7 cellular contexts compared by ENCODE assay signal in genomic region chr1:32869844-32870614, GRCh38. TPM values are rescaled to one million over a fixed set of nuclear protein-coding genes. Genes with fewer than 3 reads are reported as not detected.
DNase-seq lines count a peak whose midpoint lies in the region; ATAC-seq and TF ChIP-seq lines count a peak whose summit lies in the region.
"Had no signal": no experiment of that assay in that cellular context is flagged by ENCODE, and none has a peak within 500 bp of the region (broad histone marks: within the 10 kb centered on the region; RNA-seq: fewer than 3 reads in every experiment).

No MANE protein-coding gene starts in this region.

- H3K27ac ChIP-seq in liver (ENCODE audit: low read depth in 1 of 2, low read length in 2 of 2), result no peak overlapping the region

- no peaks in the 10 kb centered on the region for H3K9me3 Mint-ChIP-seq in WTC11

- no peaks in the 10 kb centered on the region for H3K9me3 ChIP-seq in liver (ENCODE audit: control insufficient read depth in 4 of 4, low read length in 3 of 4)

- CTCF ChIA-PET in AG04449 (lab: Yijun Ruan, JAX), result interaction anchor here (0.5 to 7.8 kb wide), 7 partner anchors 9 to 470 kb away, joined by 3 to 179 read pairs (median 25); partner anchors contain the start of gene HPCA
- CTCF ChIA-PET in WTC11 (lab: Charles Lee), result interaction anchor here (1.8 to 4.6 kb wide), 4 partner anchors 16 to 158 kb away, joined by 6 to 45 read pairs (median 21); partner anchors contain the start of gene HPCA

- H3K27ac Mint-ChIP-seq in WTC11, result no peak overlapping the region

- peaks cover 39% of the 10 kb centered on the region for H3K27me3 Mint-ChIP-seq in WTC11 (ENCODE audit: low read depth)

- H3K4me3 ChIP-seq in AG04449 (ENCODE audit: low read depth, low read length) (peak overlapping the region; percentile 54), liver (ENCODE audit: low read depth in 1 of 3, low read length in 3 of 3) (peak overlapping the region; percentile 44 to 63 (median 55))

- H3K36me3 Mint-ChIP-seq in WTC11, result no peaks in the 10 kb centered on the region

- no peak for TF ChIP-seq CTCF in AG04449 (IDR thresholded peaks at IDR 0.05; ENCODE audit: insufficient read depth, low read length, missing control alignments)
- TF ChIP-seq CTCF in WTC11 (IDR thresholded peaks at IDR 0.05), result no peak
- no peak for TF ChIP-seq CTCF in liver (IDR thresholded peaks at IDR 0.05; ENCODE audit: low read depth, low read length, missing input control)

- peak overlapping the region; percentile 76 for H3K4me3 Mint-ChIP-seq in WTC11

- no peaks in the 10 kb centered on the region for H3K36me3 ChIP-seq in liver (ENCODE audit: control insufficient read depth in 4 of 4, insufficient read depth in 3 of 4, low read depth in 1 of 4, low read length in 3 of 4)

- peak overlapping the region in 1 of 2 donors; percentile 63 for H3K9ac ChIP-seq in liver (ENCODE audit: low read depth in 1 of 2, low read length in 2 of 2)

- DNase-seq in AG04449 (ENCODE audit: low read depth, low spot score) (no peak), WTC11 (ENCODE audit: low spot score) (no peak), dedifferentiated amniotic fluid mesenchymal stem cell (ENCODE audit: extremely low spot score) (no peak), LoVo (ENCODE audit: low spot score) (no peak)
- DNase-seq in stimulated activated CD4-positive, alpha-beta T cell treated with anti-CD3 and anti-CD28 coated beads, Interleukin-2, amount 100 ng/mL, for 24 hours, result no peak
- DNase-seq: SIG-M5 had no signal

- no peaks in the 10 kb centered on the region for H3K27me3 ChIP-seq in liver (ENCODE audit: control insufficient read depth in 4 of 4, insufficient read depth in 4 of 4, low read length in 3 of 4)

- peak; percentile 3; the same call in 1 of the 2 replicates for ATAC-seq in WTC11

- POLR2A ChIA-PET in AG04449 (lab: Yijun Ruan, JAX), result no interaction called here
- POLR2A ChIA-PET in WTC11 (lab: Charles Lee), result no interaction called here

- H3K4me1 Mint-ChIP-seq in WTC11, result peaks cover 24% of the 10 kb centered on the region

- TF ChIP-seq RAD21 in liver (IDR thresholded peaks at IDR 0.05), result no peak

- peaks cover 2 to 32% (median 25%) of the 10 kb centered on the region in 4 donors for H3K4me1 ChIP-seq in liver (ENCODE audit: control insufficient read depth in 4 of 4, insufficient read depth in 4 of 4, low read length in 3 of 4)

- WGBS in liver, result 42% methylated on average over 17 of the region's 17 CpGs

TF ChIP-seq in WTC11, 78 proteins besides CTCF, POLR2A, EP300 and RAD21:
- TF ChIP-seq ATF3 (CRISPR knock-in tag; conservative IDR thresholded peaks at IDR 0.05), result no peak
- TF ChIP-seq TCF7 (CRISPR knock-in tag; IDR thresholded peaks at IDR 0.05; ENCODE audit: low read depth), result no peak
- TF ChIP-seq NFE2L1 (CRISPR knock-in tag; IDR thresholded peaks at IDR 0.05), result no peak
- TF ChIP-seq AFF4 (CRISPR knock-in tag; IDR thresholded peaks at IDR 0.05; ENCODE audit: borderline replicate concordance), result no peak
- peak; percentile 60; the same call in 1 of the 2 replicates for TF ChIP-seq ZNF423 (CRISPR knock-in tag; IDR thresholded peaks at IDR 0.05)

TF ChIP-seq in liver, 16 proteins besides CTCF, POLR2A, EP300 and RAD21:
- no peak for TF ChIP-seq EGR1 (IDR thresholded peaks at IDR 0.05; ENCODE audit: low read depth in 2 of 2)
- TF ChIP-seq FOXA2 (IDR thresholded peaks at IDR 0.05), result no peak
- TF ChIP-seq JUND (IDR thresholded peaks at IDR 0.05), result no peak
- no peak for TF ChIP-seq MAX (IDR thresholded peaks at IDR 0.05)
- TF ChIP-seq YY1 (IDR thresholded peaks at IDR 0.05), result no peak
- no peak for TF ChIP-seq HNF4A (conservative IDR thresholded peaks at IDR 0.05)
- TF ChIP-seq SP1 (IDR thresholded peaks at IDR 0.05), result no peak
- no peak for TF ChIP-seq FOXA1 (IDR thresholded peaks at IDR 0.05)
- TF ChIP-seq GABPA (IDR thresholded peaks at IDR 0.05 in 1 of 2, conservative IDR thresholded peaks at IDR 0.05 in 1 of 2), result no peak
- TF ChIP-seq, protein P1, sequence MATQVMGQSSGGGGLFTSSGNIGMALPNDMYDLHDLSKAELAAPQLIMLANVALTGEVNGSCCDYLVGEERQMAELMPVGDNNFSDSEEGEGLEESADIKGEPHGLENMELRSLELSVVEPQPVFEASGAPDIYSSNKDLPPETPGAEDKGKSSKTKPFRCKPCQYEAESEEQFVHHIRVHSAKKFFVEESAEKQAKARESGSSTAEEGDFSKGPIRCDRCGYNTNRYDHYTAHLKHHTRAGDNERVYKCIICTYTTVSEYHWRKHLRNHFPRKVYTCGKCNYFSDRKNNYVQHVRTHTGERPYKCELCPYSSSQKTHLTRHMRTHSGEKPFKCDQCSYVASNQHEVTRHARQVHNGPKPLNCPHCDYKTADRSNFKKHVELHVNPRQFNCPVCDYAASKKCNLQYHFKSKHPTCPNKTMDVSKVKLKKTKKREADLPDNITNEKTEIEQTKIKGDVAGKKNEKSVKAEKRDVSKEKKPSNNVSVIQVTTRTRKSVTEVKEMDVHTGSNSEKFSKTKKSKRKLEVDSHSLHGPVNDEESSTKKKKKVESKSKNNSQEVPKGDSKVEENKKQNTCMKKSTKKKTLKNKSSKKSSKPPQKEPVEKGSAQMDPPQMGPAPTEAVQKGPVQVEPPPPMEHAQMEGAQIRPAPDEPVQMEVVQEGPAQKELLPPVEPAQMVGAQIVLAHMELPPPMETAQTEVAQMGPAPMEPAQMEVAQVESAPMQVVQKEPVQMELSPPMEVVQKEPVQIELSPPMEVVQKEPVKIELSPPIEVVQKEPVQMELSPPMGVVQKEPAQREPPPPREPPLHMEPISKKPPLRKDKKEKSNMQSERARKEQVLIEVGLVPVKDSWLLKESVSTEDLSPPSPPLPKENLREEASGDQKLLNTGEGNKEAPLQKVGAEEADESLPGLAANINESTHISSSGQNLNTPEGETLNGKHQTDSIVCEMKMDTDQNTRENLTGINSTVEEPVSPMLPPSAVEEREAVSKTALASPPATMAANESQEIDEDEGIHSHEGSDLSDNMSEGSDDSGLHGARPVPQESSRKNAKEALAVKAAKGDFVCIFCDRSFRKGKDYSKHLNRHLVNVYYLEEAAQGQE (IDR thresholded peaks at IDR 0.05), result no peak

RNA-seq across cellular contexts. Expression of gene FNDC5, which starts 0.7 kb away (rescaled TPM):
- total RNA-seq in WTC11 (2021) (1.2 to 1.6 TPM (median 1.4 TPM) in 3 replicates), liver (10 to 100 TPM in 1 of 2 donors, 1 to 10 TPM in 1; 2.5 to 10.5 TPM)
- polyA plus RNA-seq in liver, result 1 to 10 TPM in 1 of 2 donors, under 1 TPM in 1; 0.43 to 1.5 TPM

RNA-seq across cellular contexts. Expression of gene HPCA, which starts 16.3 kb away (rescaled TPM):
- 1.5 to 2.2 TPM (median 1.9 TPM) in 3 replicates for total RNA-seq in WTC11 (2021)
- not detected for total RNA-seq in liver
- not detected for polyA plus RNA-seq in liver

RNA-seq across cellular contexts. Expression of gene TMEM54, which starts 31.2 kb away (rescaled TPM):
- total RNA-seq in WTC11 (2021) (20.7 to 29.0 TPM (median 24.9 TPM) in 3 replicates), liver (1 to 10 TPM in 1 of 2 donors, under 1 TPM in 1; 0.92 to 1.4 TPM)
- polyA plus RNA-seq in liver, result 10 to 100 TPM in 1 of 2 donors, 1 to 10 TPM in 1; 3.8 to 10.9 TPM

RNA-seq across cellular contexts. Expression of gene S100PBP, which starts 52.6 kb away (rescaled TPM):
- total RNA-seq in WTC11 (2021), result 62.9 to 73.2 TPM (median 70.2 TPM) in 3 replicates
- total RNA-seq in liver, result 10 to 100 TPM; 15.8 to 24.8 TPM
- polyA plus RNA-seq in liver, result 1 to 10 TPM; 1.9 to 6.4 TPM

RNA-seq across cellular contexts. Expression of gene YARS1, which starts 52.9 kb away (rescaled TPM):
- total RNA-seq in WTC11 (2021), result 142 to 197 TPM (median 154 TPM) in 3 replicates
- total RNA-seq in liver, result 10 to 100 TPM; 31.6 to 94.0 TPM
- 10 to 100 TPM; 39.3 to 65.8 TPM for polyA plus RNA-seq in liver
